ENCODE assay signal across 8 cellular contexts in genomic region chr7:39950473-39951155, GRCh38. TPM values are rescaled to one million over a fixed set of nuclear protein-coding genes. Genes with fewer than 3 reads are reported as not detected.
A peak's percentile ranks its signal among the peaks of the same experiment; 100 is the strongest.
DNase-seq lines count a peak whose midpoint lies in the region; ATAC-seq and TF ChIP-seq lines count a peak whose summit lies in the region.

No MANE protein-coding gene starts in this region.

- TF ChIP-seq CTCF in AG10803 (conservative IDR thresholded peaks at IDR 0.05; ENCODE audit: low read length) = no peak
- no peak for TF ChIP-seq CTCF in parathyroid adenoma (IDR thresholded peaks at IDR 0.05)

- H3K27ac ChIP-seq in SJCRH30 = peak overlapping the region; percentile 79
- peak overlapping the region; percentile 97 for H3K27ac ChIP-seq in parathyroid adenoma

- peaks cover 40% of the 10 kb centered on the region for H3K4me1 Mint-ChIP-seq in activated naive CD8-positive, alpha-beta T cell (ENCODE audit: low read depth)

- H3K4me2 ChIP-seq in parathyroid adenoma (ENCODE audit: low read length) = peak overlapping the region; percentile 98

- H3K9ac ChIP-seq in parathyroid adenoma = peak overlapping the region; percentile 90

- peak; percentile 49 for DNase-seq in AG10803 (ENCODE audit: low read depth)
- DNase-seq in SJCRH30 = peak in 1 of 2 experiments; percentile 42
- peak; percentile 74 for DNase-seq in Right ventricle myocardium superior
- DNase-seq in ureter (ENCODE audit: low spot score) = peak; percentile 62

- H3K4me1 ChIP-seq in SJCRH30 (no peaks in the 10 kb centered on the region), parathyroid adenoma (peaks cover 19% of the 10 kb centered on the region)

- intact Hi-C loops in Right ventricle myocardium superior (cut with DNase I) = loop anchor here (5.0 kb wide), 1 partner anchor 97 kb away; no protein-coding TSS in a partner anchor

- H3K27ac Mint-ChIP-seq in activated naive CD8-positive, alpha-beta T cell = peak overlapping the region; percentile 81

- H3K9me3 ChIP-seq in SJCRH30 (replicated peaks) = no peaks in the 10 kb centered on the region
- H3K9me3 ChIP-seq in parathyroid adenoma (ENCODE audit: control insufficient read depth, low read length) = no peaks in the 10 kb centered on the region

- no peaks in the 10 kb centered on the region for H3K27me3 ChIP-seq in SJCRH30
- no peaks in the 10 kb centered on the region for H3K27me3 ChIP-seq in parathyroid adenoma (ENCODE audit: control insufficient read depth, insufficient read depth, low read length)

- H3K36me3 Mint-ChIP-seq in activated naive CD8-positive, alpha-beta T cell = no peaks in the 10 kb centered on the region

- H3K9me3 Mint-ChIP-seq in activated naive CD8-positive, alpha-beta T cell (ENCODE audit: low read depth) = no peaks in the 10 kb centered on the region

- H3K79me2 ChIP-seq in parathyroid adenoma = peaks cover 24% of the 10 kb centered on the region

- peak overlapping the region; percentile 98 for H3K4me3 Mint-ChIP-seq in activated naive CD8-positive, alpha-beta T cell

- peak overlapping the region; percentile 93 for H3K4me3 ChIP-seq in AG10803 (ENCODE audit: low read length)
- peak overlapping the region; percentile 88 for H3K4me3 ChIP-seq in SJCRH30
- peak overlapping the region; percentile 76 for H3K4me3 ChIP-seq in parathyroid adenoma (ENCODE audit: low read depth, low read length)

- H3K27me3 Mint-ChIP-seq in activated naive CD8-positive, alpha-beta T cell = no peaks in the 10 kb centered on the region

- H3K36me3 ChIP-seq in SJCRH30 (no peaks in the 10 kb centered on the region), parathyroid adenoma (ENCODE audit: control insufficient read depth, insufficient read depth, low read length) (no peaks in the 10 kb centered on the region)

- H2AFZ ChIP-seq in parathyroid adenoma = peak overlapping the region; percentile 92

- ATAC-seq in GM21717 (IDR thresholded peaks at IDR 0.05; ENCODE audit: unreplicated experiment) (peak; percentile 2), Right ventricle myocardium superior (ENCODE audit: poor library complexity) (peak; percentile 14), HG03378 (IDR thresholded peaks at IDR 0.05; ENCODE audit: unreplicated experiment) (no peak)

RNA-seq across cellular contexts. Expression of gene CDK13, which starts 0.6 kb away (rescaled TPM):
- total RNA-seq in SJCRH30 (2014; rRNA removed; shearing (Covaris generic)) = 55.8 and 70.5 TPM in 2 replicates
- total RNA-seq in Right ventricle myocardium superior (18.1 TPM), ureter (90.9 TPM)
